In the genomic region with DNA sequence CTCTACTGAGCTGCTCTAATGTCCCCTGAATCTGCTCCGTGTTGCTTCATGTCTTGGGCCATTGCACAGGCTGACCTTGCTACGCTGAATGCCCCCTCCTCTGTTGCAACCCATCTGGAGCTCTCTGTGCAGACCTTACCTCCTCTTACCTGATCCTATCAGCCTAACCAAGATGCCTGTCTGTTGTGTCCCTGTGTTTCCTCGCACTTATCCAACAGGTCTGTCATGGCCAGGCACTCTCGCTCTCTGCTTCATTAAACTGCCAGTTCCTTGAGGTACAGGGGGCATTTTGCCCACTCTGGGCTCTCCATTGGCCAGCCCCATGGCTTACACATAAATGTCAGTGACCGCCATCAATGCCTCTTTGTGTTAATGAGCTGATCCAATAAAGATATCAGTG, we compare ENCODE assay signal across 29 cellular contexts.
"Had no signal": no experiment of that assay in that cellular context is flagged by ENCODE, and none has a peak within 500 bp of the region (broad histone marks: within the 10 kb centered on the region; RNA-seq: fewer than 3 reads in every experiment).

No MANE protein-coding gene starts in this region.

- FAIRE-seq: small intestine, urothelium cell line had no signal

- H3K9me3 Mint-ChIP-seq: natural killer cell treated with Interleukin-12 subunit alpha and Interleukin-12 subunit beta and Interleukin-15 and Interleukin-18, amount 100 ng/mL, for 72 hours; neural crest cell; stimulated activated effector memory CD8-positive, alpha-beta T cell treated with anti-CD3 and anti-CD28 coated beads, Interleukin-12 subunit alpha, Interleukin-12 subunit beta, amount 100 ng/mL, for 72 hours had no signal

- H3K27ac ChIP-seq: ovary, parathyroid adenoma, psoas muscle, right lobe of liver, sigmoid colon, stomach, thoracic aorta, thyroid gland, tibial nerve, upper lobe of left lung, vagina had no signal

- H3K27me3 Mint-ChIP-seq: stimulated activated naive CD8-positive, alpha-beta T cell treated with anti-CD3 and anti-CD28 coated beads, Interleukin-15, Interleukin-2, amounts not matched to agents 100 ng/mL and 50 ng/mL, for 24 hours had no signal

- H3K4me1 ChIP-seq: parathyroid adenoma, psoas muscle, right lobe of liver, sigmoid colon, stomach, thyroid gland, tibial nerve, upper lobe of left lung, vagina had no signal

- H3K9me3 ChIP-seq: ovary, psoas muscle, right lobe of liver, sigmoid colon, thoracic aorta, thyroid gland, upper lobe of left lung, vagina had no signal

- ATAC-seq: natural killer cell treated with Interleukin-12 subunit alpha and Interleukin-12 subunit beta and Interleukin-15 and Interleukin-18, amount 100 ng/mL, for 72 hours; psoas muscle; right cardiac atrium; right lobe of liver; stimulated activated effector memory CD8-positive, alpha-beta T cell treated with anti-CD3 and anti-CD28 coated beads, Interleukin-12 subunit alpha, Interleukin-12 subunit beta, amount 100 ng/mL, for 72 hours; stimulated activated naive B cell treated with anti-CD40 and anti-IgM and Interleukin-4, amounts not matched to agents 10 μg/mL and 1 μg/mL and 100 μg/mL, for 72 hours had no signal

- H3K79me2 ChIP-seq: parathyroid adenoma had no signal

- H3K27me3 ChIP-seq: ovary, right lobe of liver, sigmoid colon, thyroid gland, tibial nerve, upper lobe of left lung, vagina had no signal

- H2AFZ ChIP-seq: parathyroid adenoma had no signal

- DNase-seq: nephron progenitor cell; occipital lobe; ovary; posterior cingulate gyrus; psoas muscle; right cardiac atrium; right lobe of liver; sigmoid colon; stimulated activated CD4-positive, alpha-beta T cell treated with anti-CD3 and anti-CD28 coated beads, Interleukin-15, amount 100 ng/mL, for 24 hours; stimulated activated CD4-positive, alpha-beta T cell treated with anti-CD3 and anti-CD28 coated beads, Interleukin-2, amount 100 ng/mL, for 24 hours; stimulated activated CD4-positive, alpha-beta T cell treated with anti-CD3 and anti-CD28 coated beads, Interleukin-2, amount 100 ng/mL, for 48 hours; stimulated activated CD4-positive, alpha-beta T cell treated with anti-CD3 and anti-CD28 coated beads, Interleukin-4, amount 100 ng/mL, for 24 hours; stimulated activated naive B cell treated with anti-CD40 and anti-IgM and Interleukin-4, amounts not matched to agents 10 μg/mL and 1 μg/mL and 100 μg/mL, for 72 hours; stimulated activated naive CD4-positive, alpha-beta T cell treated with Interleukin-2 at 50 U/mL for 16 hours; stomach; thyroid gland; trophoblast cell; upper lobe of left lung had no signal

- H3K36me3 ChIP-seq: ovary, right lobe of liver, sigmoid colon, stomach, thoracic aorta, thyroid gland, tibial nerve, upper lobe of left lung, vagina had no signal

- H3K4me3 ChIP-seq: ovary, psoas muscle, right lobe of liver, sigmoid colon, stomach, thoracic aorta, thyroid gland, tibial nerve, upper lobe of left lung, vagina had no signal

- H3K4me3 Mint-ChIP-seq: natural killer cell treated with Interleukin-12 subunit alpha and Interleukin-12 subunit beta and Interleukin-15 and Interleukin-18, amount 100 ng/mL, for 72 hours; nephron progenitor cell; neural crest cell; stimulated activated effector memory CD8-positive, alpha-beta T cell treated with anti-CD3 and anti-CD28 coated beads, Interleukin-12 subunit alpha, Interleukin-12 subunit beta, amount 100 ng/mL, for 72 hours; stimulated activated naive B cell treated with anti-CD40 and anti-IgM and Interleukin-4, amounts not matched to agents 10 μg/mL and 1 μg/mL and 100 μg/mL, for 72 hours; stimulated activated naive CD8-positive, alpha-beta T cell treated with anti-CD3 and anti-CD28 coated beads, Interleukin-15, Interleukin-2, amounts not matched to agents 100 ng/mL and 50 ng/mL, for 24 hours had no signal

- H3K36me3 Mint-ChIP-seq: natural killer cell treated with Interleukin-12 subunit alpha and Interleukin-12 subunit beta and Interleukin-15 and Interleukin-18, amount 100 ng/mL, for 72 hours; stimulated activated effector memory CD8-positive, alpha-beta T cell treated with anti-CD3 and anti-CD28 coated beads, Interleukin-12 subunit alpha, Interleukin-12 subunit beta, amount 100 ng/mL, for 72 hours; stimulated activated naive B cell treated with anti-CD40 and anti-IgM and Interleukin-4, amounts not matched to agents 10 μg/mL and 1 μg/mL and 100 μg/mL, for 72 hours had no signal

- H3K4me1 Mint-ChIP-seq: stimulated activated effector memory CD8-positive, alpha-beta T cell treated with anti-CD3 and anti-CD28 coated beads, Interleukin-12 subunit alpha, Interleukin-12 subunit beta, amount 100 ng/mL, for 72 hours; stimulated activated naive B cell treated with anti-CD40 and anti-IgM and Interleukin-4, amounts not matched to agents 10 μg/mL and 1 μg/mL and 100 μg/mL, for 72 hours had no signal

- H3K27ac Mint-ChIP-seq: natural killer cell treated with Interleukin-12 subunit alpha and Interleukin-12 subunit beta and Interleukin-15 and Interleukin-18, amount 100 ng/mL, for 72 hours; nephron progenitor cell; progenitor cell of endocrine pancreas; stimulated activated effector memory CD8-positive, alpha-beta T cell treated with anti-CD3 and anti-CD28 coated beads, Interleukin-12 subunit alpha, Interleukin-12 subunit beta, amount 100 ng/mL, for 72 hours; stimulated activated naive B cell treated with anti-CD40 and anti-IgM and Interleukin-4, amounts not matched to agents 10 μg/mL and 1 μg/mL and 100 μg/mL, for 72 hours; stimulated activated naive CD8-positive, alpha-beta T cell treated with anti-CD3 and anti-CD28 coated beads, Interleukin-15, Interleukin-2, amounts not matched to agents 100 ng/mL and 50 ng/mL, for 24 hours had no signal

- H3K9ac ChIP-seq: parathyroid adenoma had no signal
